Comparison of ENCODE assay signal across 16 cellular contexts in the genomic region with DNA sequence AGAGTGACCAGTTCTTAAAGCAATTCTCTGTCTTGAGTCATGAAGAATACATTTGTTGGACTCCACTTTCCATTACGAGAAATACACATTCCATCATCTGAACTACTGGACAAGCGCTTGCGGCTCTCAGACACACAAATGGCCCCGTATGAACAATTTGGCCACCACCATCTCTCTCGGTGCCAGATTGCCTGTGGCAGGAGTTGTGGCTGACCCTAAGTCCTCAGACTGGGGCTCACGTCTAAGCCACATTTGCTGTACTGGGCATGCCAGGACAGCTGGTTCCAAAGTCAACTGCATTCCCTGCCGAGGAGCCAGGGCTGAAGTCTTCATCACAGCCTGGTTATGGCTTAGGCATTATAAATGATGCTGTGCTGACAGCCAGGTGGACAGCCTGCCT.
"Had no signal": no experiment of that assay in that cellular context is flagged by ENCODE, and none has a peak within 500 bp of the region (broad histone marks: within the 10 kb centered on the region; RNA-seq: fewer than 3 reads in every experiment).

No MANE protein-coding gene starts in this region.

- DNase-seq: activated CD4-positive, alpha-beta T cell treated with anti-CD3 and anti-CD28 coated beads, Interleukin-2, amount 50 U/mL, for 4 hours; activated gamma-delta T cell; activated T-cell treated with anti-CD3 and anti-CD28 coated beads, Interleukin-2, amount 50 U/mL, for 48 hours; dermis blood vessel endothelial cell; endodermal cell; erythroblast; foreskin keratinocyte; left cardiac atrium; lower lobe of right lung; natural killer cell; nucleus accumbens; stimulated activated CD4-positive, alpha-beta T cell treated with anti-CD3 and anti-CD28 coated beads, Interleukin-4, amount 100 ng/mL, for 1 hour; stimulated activated CD8-positive, alpha-beta memory T cell treated with anti-CD3 and anti-CD28 coated beads, Interleukin-4, amount 100 ng/mL, for 48 hours; testis; uterus had no signal

- H3K4me1 ChIP-seq: foreskin keratinocyte, lower lobe of right lung had no signal

- H3K36me3 ChIP-seq: lower lobe of right lung, uterus had no signal

- H3K4me3 ChIP-seq: lower lobe of right lung, testis, uterus had no signal

- H3K27me3 ChIP-seq: testis, uterus had no signal

- ATAC-seq: activated CD4-positive, CD25-positive, alpha-beta regulatory T cell treated with anti-CD3 and anti-CD28 coated beads, Interleukin-2, amount 50 U/mL, for 24 hours; foreskin keratinocyte; lower lobe of right lung; natural killer cell had no signal

- H3K9me3 ChIP-seq: lower lobe of right lung, testis, uterus had no signal

- H3K27ac ChIP-seq: foreskin keratinocyte, lower lobe of right lung, testis, uterus had no signal
